In the genomic region with DNA sequence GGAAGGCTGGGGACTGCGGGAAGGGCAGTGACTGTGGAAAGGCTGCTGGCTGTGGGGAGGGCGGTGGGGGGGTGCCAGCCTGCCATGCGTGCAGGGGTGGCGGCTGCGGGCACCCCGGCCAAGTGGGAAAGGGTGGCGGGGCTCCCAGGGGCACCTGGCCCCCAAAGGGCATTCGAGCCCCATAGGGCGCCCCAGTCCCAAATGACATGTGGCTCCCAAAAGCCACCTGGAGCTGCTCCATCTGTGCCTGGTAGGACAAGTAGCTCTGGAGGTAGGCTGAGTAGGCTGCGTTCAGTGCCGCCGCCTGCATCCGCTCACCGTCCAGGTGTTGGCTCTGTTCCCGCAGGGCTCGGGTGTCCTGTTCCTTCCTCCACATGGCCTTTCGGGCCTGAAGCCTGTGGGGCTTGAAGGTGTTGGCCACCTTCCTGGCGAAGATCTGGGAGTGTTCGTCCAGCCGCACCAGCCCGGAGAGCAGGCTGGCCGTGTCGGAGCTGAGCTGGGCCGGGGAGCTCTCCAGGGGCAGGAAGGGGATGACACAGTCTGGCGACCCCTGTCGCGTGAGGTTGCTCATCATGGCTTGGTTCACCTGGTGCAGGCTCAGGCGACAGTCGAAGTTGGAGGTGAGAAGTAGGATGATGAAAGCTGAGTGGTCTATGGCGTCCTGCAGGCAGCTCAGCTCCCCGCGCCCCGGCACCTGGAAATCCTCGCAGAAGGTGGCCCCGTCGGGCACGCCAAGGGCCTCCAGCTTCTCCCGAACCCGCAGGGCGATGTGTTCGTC, we compare ENCODE assay signal across 10 cellular contexts. TPM values are rescaled to one million over a fixed set of nuclear protein-coding genes. Genes with fewer than 3 reads are reported as not detected.
DNase-seq lines count a peak whose midpoint lies in the region; ATAC-seq and TF ChIP-seq lines count a peak whose summit lies in the region.
"Had no signal": no experiment of that assay in that cellular context is flagged by ENCODE, and none has a peak within 500 bp of the region (broad histone marks: within the 10 kb centered on the region; RNA-seq: fewer than 3 reads in every experiment).

No MANE protein-coding gene starts in this region.

- H3K9me3 Mint-ChIP-seq in GM23338 (peaks cover 20% of the 10 kb centered on the region), glutamatergic neuron (ENCODE audit: unreplicated experiment) (peaks cover 4% of the 10 kb centered on the region)
- H3K9me3 Mint-ChIP-seq: nephron had no signal

- H3K4me3 Mint-ChIP-seq in GM23338 (no peak overlapping the region), glutamatergic neuron (ENCODE audit: unreplicated experiment) (no peak overlapping the region)

- no peak for ATAC-seq in GM23338
- no peak for ATAC-seq in heart left ventricle

- H3K27ac ChIP-seq in 22Rv1 (peak overlapping the region; percentile 60), GM23338 (ENCODE audit: low read depth) (no peak overlapping the region), ascending aorta (peak overlapping the region; percentile 28 to 56), heart left ventricle (peak overlapping the region in 2 of 12 donors; percentile 12 to 66)

- TF ChIP-seq POLR2A in heart left ventricle (IDR thresholded peaks at IDR 0.05): no peak

- H3K4me1 ChIP-seq in GM23338 (ENCODE audit: insufficient read depth) (no peaks in the 10 kb centered on the region), ascending aorta (peaks cover 10 to 25% of the 10 kb centered on the region in 2 donors), neuron (ENCODE audit: insufficient read depth, low read length) (no peaks in the 10 kb centered on the region), heart left ventricle (peaks cover 0 to 32% (median 19%) of the 10 kb centered on the region in 12 donors), HAP-1 (peaks cover 3% of the 10 kb centered on the region; the same call in 1 of the 2 replicates)

- TF ChIP-seq CTCF in 22Rv1 (IDR thresholded peaks at IDR 0.05) (no peak), GM23338 (conservative IDR thresholded peaks at IDR 0.05; ENCODE audit: low read depth in 2 of 2) (0 out of 4 replicates have a peak, but pooled peaks of 1 of the 2 experiments have one; percentile 4), ascending aorta (IDR thresholded peaks at IDR 0.05) (no peak), glutamatergic neuron (IDR thresholded peaks at IDR 0.05; ENCODE audit: partially characterized antibody, unreplicated experiment) (no peak), heart left ventricle (IDR thresholded peaks at IDR 0.05) (no peak)

- no peaks in the 10 kb centered on the region for H3K36me3 ChIP-seq in GM23338 (ENCODE audit: insufficient read depth)
- H3K36me3 ChIP-seq in ascending aorta: peaks cover 23 to 40% of the 10 kb centered on the region in 2 donors
- H3K36me3 ChIP-seq in neuron (ENCODE audit: insufficient read depth, low read length): no peaks in the 10 kb centered on the region
- peaks cover 0 to 42% (median 23%) of the 10 kb centered on the region in 9 donors for H3K36me3 ChIP-seq in heart left ventricle
- peaks cover 11% of the 10 kb centered on the region for H3K36me3 ChIP-seq in HAP-1 (replicated peaks)

- H3F3A ChIP-seq in GM23338 (replicated peaks; ENCODE audit: low read depth): no peaks in the 10 kb centered on the region; the same call in 1 of the 2 replicates

- H3K9me2 ChIP-seq in GM23338 (ENCODE audit: insufficient read depth): peaks cover 5% of the 10 kb centered on the region; the same call in 1 of the 2 replicates

- H3K4me3 ChIP-seq in GM23338: no peak overlapping the region
- H3K4me3 ChIP-seq in ascending aorta: no peak overlapping the region
- no peak overlapping the region for H3K4me3 ChIP-seq in neuron (ENCODE audit: low read length)
- no peak overlapping the region for H3K4me3 ChIP-seq in heart left ventricle
- no peak overlapping the region for H3K4me3 ChIP-seq in HAP-1

- DNase-seq in GM23338 (ENCODE audit: low spot score) (no peak), ascending aorta (ENCODE audit: low spot score in 2 of 2) (no peak), glutamatergic neuron (no peak), heart left ventricle (no peak), HAP-1 (ENCODE audit: low spot score in 2 of 2) (no peak)
- DNase-seq in activated effector memory CD4-positive, alpha-beta T cell treated with Interleukin-2 at 50 U/mL for 16 hours: no peak
- DNase-seq: activated CD4-positive, CD25-positive, alpha-beta regulatory T cell treated with anti-CD3 and anti-CD28 coated beads, Interleukin-2, amount 50 U/mL, for 72 hours had no signal

- in situ Hi-C loops in HAP-1 (cut with MboI; ENCODE audit: low sequenced_read_pairs): no loop called here

- no peaks in the 10 kb centered on the region for H3K9me3 ChIP-seq in ascending aorta
- peaks cover 9% of the 10 kb centered on the region for H3K9me3 ChIP-seq in neuron (ENCODE audit: low read length)
- no peaks in the 10 kb centered on the region for H3K9me3 ChIP-seq in heart left ventricle
- H3K9me3 ChIP-seq in HAP-1: no peaks in the 10 kb centered on the region

- no peak overlapping the region for H3K27ac Mint-ChIP-seq in GM23338
- no peak overlapping the region for H3K27ac Mint-ChIP-seq in glutamatergic neuron (ENCODE audit: unreplicated experiment)

- H3K4me1 Mint-ChIP-seq in GM23338 (no peaks in the 10 kb centered on the region; the same call in 2 of the 3 replicates), glutamatergic neuron (ENCODE audit: low read depth, unreplicated experiment) (no peaks in the 10 kb centered on the region)

- H3K27me3 Mint-ChIP-seq in GM23338 (ENCODE audit: insufficient read depth, low read depth, poor library complexity): peaks cover 29% of the 10 kb centered on the region
- peaks cover 10% of the 10 kb centered on the region for H3K27me3 Mint-ChIP-seq in glutamatergic neuron (ENCODE audit: unreplicated experiment)

- no peak overlapping the region for H3K4me2 ChIP-seq in GM23338

- H4K20me1 ChIP-seq in GM23338 (replicated peaks; ENCODE audit: insufficient read depth): no peaks in the 10 kb centered on the region

- 93 to 95% (median 95%) methylated on average over 26 to 41 of the region's 41 CpGs for WGBS in heart left ventricle, 4 donors

- intact Hi-C loops in ascending aorta (cut with DNase I): loop anchor here (5.0 kb wide), 1 partner anchor 151 kb away; the partner anchor contains the start of gene KDM4B
- intact Hi-C loops in heart left ventricle (cut with DNase I): loop anchor here in 3 of 10 donors (2.0 to 5.0 kb wide), 3 partner anchors 14 to 216 kb away; partner anchors contain the start of gene TICAM1 (in 1 of the 3)

- H2AFZ ChIP-seq in GM23338 (peak overlapping the region; percentile 94), neuron (ENCODE audit: low read depth, low read length) (peak overlapping the region; percentile 30)

- no peaks in the 10 kb centered on the region for H3K79me2 ChIP-seq in GM23338 (replicated peaks; ENCODE audit: insufficient read depth)

- H3K27me3 ChIP-seq in GM23338 (ENCODE audit: insufficient read depth): peaks cover 5% of the 10 kb centered on the region; the same call in 1 of the 2 replicates
- no peaks in the 10 kb centered on the region for H3K27me3 ChIP-seq in ascending aorta
- no peaks in the 10 kb centered on the region for H3K27me3 ChIP-seq in neuron (ENCODE audit: insufficient read depth, low read length)
- no peaks in the 10 kb centered on the region for H3K27me3 ChIP-seq in heart left ventricle
- no peaks in the 10 kb centered on the region for H3K27me3 ChIP-seq in HAP-1 (ENCODE audit: low read depth)

- H3K36me3 Mint-ChIP-seq in GM23338 (ENCODE audit: low read depth) (peaks cover 6% of the 10 kb centered on the region; the same call in 2 of the 3 replicates), glutamatergic neuron (ENCODE audit: unreplicated experiment) (no peaks in the 10 kb centered on the region)

TF ChIP-seq in GM23338, 12 proteins besides CTCF, POLR2A, EP300 and RAD21 (continues in another document):
- TF ChIP-seq JUNB (IDR thresholded peaks at IDR 0.05; ENCODE audit: unreplicated experiment): no peak

RNA-seq across cellular contexts. Expression of gene TICAM1, which starts 14.9 kb away (rescaled TPM):
- 0.31 and 0.38 TPM in 2 replicates for total RNA-seq in GM23338 (2014; rRNA removed; shearing (Covaris generic))
- polyA plus RNA-seq in GM23338 (2016; fragmentation: Nextera tagmentation; extraction: Ambion mirVana) (0.32 and 0.38 TPM in 2 replicates), heart left ventricle (1 to 10 TPM; 4.0 to 8.6 TPM)
- total RNA-seq in ascending aorta (20.3 TPM), glutamatergic neuron (ENCODE audit: unreplicated experiment) (not detected), heart left ventricle (10 to 100 TPM in 1 of 9 donors, 1 to 10 TPM in 8; 3.7 to 13.6 (median 7.0) TPM)

RNA-seq across cellular contexts. Expression of gene FEM1A, which starts 25.0 kb away (rescaled TPM):
- 15.2 and 16.5 TPM in 2 replicates for total RNA-seq in GM23338 (2014; rRNA removed; shearing (Covaris generic))
- 0.87 and 0.97 TPM in 2 replicates for polyA plus RNA-seq in GM23338 (2016; fragmentation: Nextera tagmentation; extraction: Ambion mirVana)
- total RNA-seq in ascending aorta: 20.2 TPM
- total RNA-seq in glutamatergic neuron (ENCODE audit: unreplicated experiment): 11.3 TPM
- total RNA-seq in heart left ventricle: 10 to 100 TPM; 30.7 to 94.0 (median 41.8) TPM
- polyA plus RNA-seq in heart left ventricle: 10 to 100 TPM; 28.4 to 28.5 TPM

RNA-seq across cellular contexts. Expression of gene PLIN3, which starts 50.9 kb away (rescaled TPM):
- total RNA-seq in GM23338 (2014; rRNA removed; shearing (Covaris generic)): 45.9 and 59.9 TPM in 2 replicates
- 38.0 and 39.0 TPM in 2 replicates for polyA plus RNA-seq in GM23338 (2016; fragmentation: Nextera tagmentation; extraction: Ambion mirVana)
- 84.3 TPM for total RNA-seq in ascending aorta
- total RNA-seq in glutamatergic neuron (ENCODE audit: unreplicated experiment): 6.8 TPM
- total RNA-seq in heart left ventricle: 10 to 100 TPM; 17.4 to 70.9 (median 22.9) TPM
- 100 to 1,000 TPM in 1 of 2 donors, 1 to 10 TPM in 1; 10.0 to 102 TPM for polyA plus RNA-seq in heart left ventricle
